In genomic region chr7:91408388-91409154, GRCh38 we compare ENCODE assay signal across 22 cellular contexts.
DNase-seq lines count a peak whose midpoint lies in the region; ATAC-seq and TF ChIP-seq lines count a peak whose summit lies in the region.
"Had no signal": no experiment of that assay in that cellular context is flagged by ENCODE, and none has a peak within 500 bp of the region (broad histone marks: within the 10 kb centered on the region; RNA-seq: fewer than 3 reads in every experiment).

No MANE protein-coding gene starts in this region.

- no peaks in the 10 kb centered on the region for H3K27me3 Mint-ChIP-seq in GM23338 (ENCODE audit: insufficient read depth, low read depth, poor library complexity)
- H3K27me3 Mint-ChIP-seq: CD4-positive, alpha-beta memory T cell had no signal

- H3K27ac ChIP-seq in GM23338 (ENCODE audit: low read depth) (no peak overlapping the region), body of pancreas (no peak overlapping the region)
- H3K27ac ChIP-seq: BLaER1 treated with 17β-estradiol and CSF1 and Interleukin-3, amounts not matched to agents 10 nM and 100 nM had no signal

- H4K20me1 ChIP-seq in GM23338 (replicated peaks; ENCODE audit: insufficient read depth): no peaks in the 10 kb centered on the region
- H4K20me1 ChIP-seq: BLaER1 treated with 17β-estradiol and CSF1 and Interleukin-3, amounts not matched to agents 10 nM and 100 nM had no signal

- no peak for TF ChIP-seq POLR2A in body of pancreas (IDR thresholded peaks at IDR 0.05)

- no peak overlapping the region for H3K4me3 Mint-ChIP-seq in GM23338
- H3K4me3 Mint-ChIP-seq: CD4-positive, alpha-beta memory T cell had no signal

- H3K27ac Mint-ChIP-seq in GM23338: no peak overlapping the region
- H3K27ac Mint-ChIP-seq: CD4-positive, alpha-beta memory T cell had no signal

- H3K27me3 ChIP-seq in GM23338 (ENCODE audit: insufficient read depth) (no peaks in the 10 kb centered on the region), body of pancreas (no peaks in the 10 kb centered on the region)
- H3K27me3 ChIP-seq: BLaER1 treated with 17β-estradiol and CSF1 and Interleukin-3, amounts not matched to agents 10 nM and 100 nM had no signal

- DNase-seq in GM23338 (ENCODE audit: low spot score) (peak; percentile 65), astrocyte of the hippocampus (ENCODE audit: low read depth, low spot score) (peak; percentile 79), iPS DF 19.7 (ENCODE audit: low read depth, low spot score) (peak; percentile 47), retinal pigment epithelial cell (ENCODE audit: low read depth) (peak; percentile 73), NCI-H187 treated with DMSO at 0.1 percent for 48 hours (lab: John Stamatoyannopoulos, UW) (no peak), body of pancreas (no peak)
- DNase-seq in stimulated activated naive CD4-positive, alpha-beta T cell treated with Interleukin-2 at 50 U/mL for 16 hours (lab: John Stamatoyannopoulos, UW): no peak
- DNase-seq: 8988T; Caco-2; CD4-positive, alpha-beta memory T cell; DND-41; GOT3; Kasumi-1; NCI-H1694; NCI-H446; NCI-H526 treated with DMSO at 0.1 percent for 48 hours; SIG-M5 had no signal

- H3K36me3 ChIP-seq in GM23338 (ENCODE audit: insufficient read depth) (no peaks in the 10 kb centered on the region), body of pancreas (replicated peaks in 1 of 2; ENCODE audit: insufficient read depth in 1 of 2, low read depth in 2 of 2) (no peaks in the 10 kb centered on the region)
- H3K36me3 ChIP-seq: BLaER1 treated with 17β-estradiol and CSF1 and Interleukin-3, amounts not matched to agents 10 nM and 100 nM had no signal

- H3K4me1 ChIP-seq in GM23338 (ENCODE audit: insufficient read depth) (no peaks in the 10 kb centered on the region), body of pancreas (no peaks in the 10 kb centered on the region)
- H3K4me1 ChIP-seq: Caco-2 had no signal

- ATAC-seq in GM23338: peak; percentile 67
- no peak for ATAC-seq in body of pancreas
- no peak for ATAC-seq in HG02759 (IDR thresholded peaks at IDR 0.05; ENCODE audit: unreplicated experiment)
- ATAC-seq: GM12878, HCT116, Panc1 had no signal

- no peaks in the 10 kb centered on the region for H3F3A ChIP-seq in GM23338 (replicated peaks; ENCODE audit: low read depth)

- no peak for TF ChIP-seq CTCF in GM23338 (conservative IDR thresholded peaks at IDR 0.05; ENCODE audit: low read depth in 2 of 2)
- no peak for TF ChIP-seq CTCF in retinal pigment epithelial cell (conservative IDR thresholded peaks at IDR 0.05; ENCODE audit: low read depth, low read length)
- TF ChIP-seq CTCF in body of pancreas (IDR thresholded peaks at IDR 0.05): no peak

- H3K9me3 Mint-ChIP-seq in GM23338: no peaks in the 10 kb centered on the region

- no peaks in the 10 kb centered on the region for H3K36me3 Mint-ChIP-seq in GM23338 (ENCODE audit: low read depth)
- H3K36me3 Mint-ChIP-seq: CD4-positive, alpha-beta memory T cell had no signal

- H3K4me1 Mint-ChIP-seq in GM23338: peaks cover 15% of the 10 kb centered on the region; the same call in 2 of the 3 replicates
- H3K4me1 Mint-ChIP-seq: CD4-positive, alpha-beta memory T cell had no signal

- 55 to 72% methylated on average over 5 of the region's 5 CpGs for WGBS in body of pancreas, 2 donors

- no peak overlapping the region for H3K4me3 ChIP-seq in GM23338
- no peak overlapping the region for H3K4me3 ChIP-seq in retinal pigment epithelial cell (ENCODE audit: low read length)
- no peak overlapping the region for H3K4me3 ChIP-seq in body of pancreas
- H3K4me3 ChIP-seq: BLaER1 treated with 17β-estradiol and CSF1 and Interleukin-3, amounts not matched to agents 10 nM and 100 nM; GM12878 had no signal

- H3K9me2 ChIP-seq in GM23338 (ENCODE audit: insufficient read depth): 0 out of 2 replicates have a peak, but pooled peaks cover under 1% of the 10 kb centered on the region

- H3K4me2 ChIP-seq in GM23338: no peak overlapping the region
- H3K4me2 ChIP-seq: BLaER1 treated with 17β-estradiol and CSF1 and Interleukin-3, amounts not matched to agents 10 nM and 100 nM had no signal

- no peak overlapping the region for H2AFZ ChIP-seq in GM23338

- no peaks in the 10 kb centered on the region for H3K79me2 ChIP-seq in GM23338 (replicated peaks; ENCODE audit: insufficient read depth)

- intact Hi-C loops in body of pancreas (cut with DNase I): no loop called here

- H3K9me3 ChIP-seq in body of pancreas: no peaks in the 10 kb centered on the region
- H3K9me3 ChIP-seq: BLaER1 treated with 17β-estradiol and CSF1 and Interleukin-3, amounts not matched to agents 10 nM and 100 nM; Caco-2 had no signal

TF ChIP-seq in GM23338, 12 proteins besides CTCF, POLR2A, EP300 and RAD21:
- TF ChIP-seq POLR2AphosphoS5 (IDR thresholded peaks at IDR 0.05; ENCODE audit: low read depth) (no peak), EZH2 (IDR thresholded peaks at IDR 0.05; ENCODE audit: low read depth, unreplicated experiment) (no peak), CREB1 (CRISPR knock-in tag; IDR thresholded peaks at IDR 0.05; ENCODE audit: low read depth) (no peak), REST (IDR thresholded peaks at IDR 0.05; ENCODE audit: unreplicated experiment) (no peak), JUNB (IDR thresholded peaks at IDR 0.05; ENCODE audit: unreplicated experiment) (no peak), ZNF114 (CRISPR knock-in tag; IDR thresholded peaks at IDR 0.05) (no peak), NANOG (IDR thresholded peaks at IDR 0.05; ENCODE audit: borderline replicate concordance) (no peak), ZNF331 (CRISPR knock-in tag; IDR thresholded peaks at IDR 0.05; ENCODE audit: low read depth) (no peak), ETS1 (IDR thresholded peaks at IDR 0.05) (no peak), EZH2phosphoT487 (IDR thresholded peaks at IDR 0.05; ENCODE audit: unreplicated experiment) (no peak)

Comparison
In these comparisons a context has a peak if more than half of its experiments do, and no peak if none do; other contexts are left out.
1. DNase-seq: peak in GM23338 (single experiment), astrocyte of the hippocampus (single experiment), iPS DF 19.7 (single experiment) and retinal pigment epithelial cell (single experiment); none in NCI-H187 treated with DMSO at 0.1 percent for 48 hours (single experiment), body of pancreas (0 of 4) and stimulated activated naive CD4-positive, alpha-beta T cell treated with Interleukin-2 at 50 U/mL for 16 hours (single experiment).